In the genomic region with DNA sequence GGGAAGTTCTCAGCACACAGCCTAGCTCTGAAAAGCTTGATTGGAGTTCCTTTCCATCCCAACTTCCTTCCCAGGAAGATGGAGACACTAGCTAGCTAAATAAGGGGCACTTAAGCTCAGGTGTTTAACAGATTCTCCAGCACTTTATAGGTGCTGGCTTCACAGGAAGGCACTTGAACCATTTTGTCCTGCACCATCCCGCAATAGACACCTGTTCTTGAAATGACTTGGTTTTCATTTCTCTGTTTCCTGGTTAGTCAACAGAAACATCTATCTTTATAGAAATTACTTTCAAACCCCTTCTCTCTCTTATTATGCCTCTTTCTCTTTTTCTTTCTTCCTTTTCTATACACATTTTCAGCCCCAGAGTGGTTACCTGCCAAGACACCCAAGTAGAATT, we compare ENCODE assay signal across 27 cellular contexts.
"Had no signal": no experiment of that assay in that cellular context is flagged by ENCODE, and none has a peak within 500 bp of the region (broad histone marks: within the 10 kb centered on the region; RNA-seq: fewer than 3 reads in every experiment).

No MANE protein-coding gene starts in this region.

- H3K4me1 ChIP-seq: left lung, lower lobe of right lung, pancreas, prostate gland, stomach, testis, thyroid gland, transverse colon, upper lobe of left lung, vagina had no signal

- H3K27ac ChIP-seq: left lung, lower lobe of right lung, pancreas, prostate gland, skin epidermis, stomach, testis, thyroid gland, transverse colon, upper lobe of left lung, vagina had no signal

- H3K36me3 ChIP-seq: left lung, lower lobe of right lung, pancreas, prostate gland, stomach, thyroid gland, transverse colon, upper lobe of left lung, vagina had no signal

- ATAC-seq: left colon; left lung; lower lobe of right lung; naive thymus-derived CD8-positive, alpha-beta T cell; pancreas; right cardiac atrium; sciatic nerve; stimulated activated naive B cell treated with anti-CD40 and anti-IgM and Interleukin-4, amounts not matched to agents 10 μg/mL and 1 μg/mL and 100 μg/mL, for 72 hours; stimulated activated naive CD8-positive, alpha-beta T cell treated with anti-CD3 and anti-CD28 coated beads, Interleukin-15, Interleukin-2, amounts not matched to agents 100 U/mL and 50 U/mL, for 24 hours had no signal

- H3K4me3 ChIP-seq: left lung, lower lobe of right lung, pancreas, prostate gland, skin epidermis, stomach, testis, thyroid gland, transverse colon, upper lobe of left lung, vagina had no signal

- H3K9me3 ChIP-seq: lower lobe of right lung, pancreas, prostate gland, testis, thyroid gland, transverse colon, vagina had no signal

- DNase-seq: kidney; left colon; left lung; lower lobe of right lung; mammary epithelial cell; mesenchymal stem cell; naive thymus-derived CD8-positive, alpha-beta T cell; nucleus accumbens; pancreas; posterior cingulate gyrus; retina; right cardiac atrium; stimulated activated CD4-positive, alpha-beta T cell treated with anti-CD3 and anti-CD28 coated beads, Interleukin-12 subunit alpha, Interleukin-12 subunit beta, amount 100 ng/mL, for 4 hours; stimulated activated CD4-positive, alpha-beta T cell treated with anti-CD3 and anti-CD28 coated beads, Interleukin-15, amount 100 ng/mL, for 24 hours; stimulated activated CD4-positive, alpha-beta T cell treated with anti-CD3 and anti-CD28 coated beads, Interleukin-2, amount 100 ng/mL, for 24 hours; stimulated activated CD4-positive, alpha-beta T cell treated with anti-CD3 and anti-CD28 coated beads, Interleukin-4, amount 100 ng/mL, for 1 hour; stimulated activated naive B cell treated with anti-CD40 and anti-IgM and Interleukin-4, amounts not matched to agents 10 μg/mL and 1 μg/mL and 100 μg/mL, for 72 hours; stimulated activated naive CD8-positive, alpha-beta T cell treated with anti-CD3 and anti-CD28 coated beads, Interleukin-15, Interleukin-2, amounts not matched to agents 100 U/mL and 50 U/mL, for 24 hours; stomach; testis; thyroid gland; transverse colon; upper lobe of left lung had no signal

- H3K27me3 ChIP-seq: left lung, pancreas, stomach, testis, thyroid gland, transverse colon, upper lobe of left lung, vagina had no signal
